In the genomic region with DNA sequence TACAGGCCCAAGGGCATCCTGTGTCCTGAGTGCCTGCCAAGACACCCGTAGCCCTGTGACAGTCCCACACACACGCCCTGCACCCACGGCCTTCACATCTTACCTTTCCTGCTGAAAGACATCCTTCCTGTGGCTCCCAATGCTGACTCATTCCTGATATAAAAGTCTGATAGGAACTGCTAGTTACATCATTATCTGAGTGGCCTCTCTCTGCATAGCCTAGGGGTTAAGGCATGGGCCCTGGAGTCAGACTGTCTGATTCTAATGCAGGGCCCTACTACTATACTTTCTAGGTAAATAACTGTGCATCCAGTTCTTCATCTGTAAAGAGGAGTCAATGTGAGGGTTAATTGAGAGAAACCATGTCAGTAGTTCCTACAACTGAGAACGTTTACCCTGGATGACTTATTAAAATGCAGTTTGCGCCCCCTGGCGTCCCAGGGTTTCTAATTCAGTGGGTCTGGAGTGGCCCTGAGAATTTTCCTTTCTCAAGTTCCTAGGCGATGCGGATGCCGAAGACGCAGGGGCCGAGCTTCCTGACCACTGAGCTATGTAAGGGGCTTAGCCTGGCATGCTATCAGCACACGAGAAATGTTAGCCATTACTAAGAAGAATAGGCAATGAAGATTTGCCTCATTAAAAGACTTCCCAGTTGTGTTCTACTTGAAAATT, we compare ENCODE assay signal across 1 cellular context.
TF ChIP-seq lines count a peak whose summit lies in the region.

No MANE protein-coding gene starts in this region.

TF ChIP-seq in Ishikawa, 13 proteins besides CTCF, POLR2A, EP300 and RAD21 (continued from another document):
- TF ChIP-seq MAX (IDR thresholded peaks at IDR 0.05) (no peak), TAF1 (IDR thresholded peaks at IDR 0.05; ENCODE audit: low read depth) (no peak)
